Comparison of ENCODE assay signal across 1 cellular context in genomic region chr6:5442946-5443345, GRCh38.
TF ChIP-seq lines count a peak whose summit lies in the region.

No MANE protein-coding gene starts in this region.

TF ChIP-seq in GM23338, 12 proteins besides CTCF, POLR2A, EP300 and RAD21:
- no peak for TF ChIP-seq ZNF462 (CRISPR knock-in tag; IDR thresholded peaks at IDR 0.05)
- TF ChIP-seq ZNF331 (CRISPR knock-in tag; IDR thresholded peaks at IDR 0.05; ENCODE audit: low read depth): no peak
